Comparison of ENCODE assay signal across 18 cellular contexts in genomic region chr11:112455791-112456190, GRCh38.
DNase-seq lines count a peak whose midpoint lies in the region; ATAC-seq and TF ChIP-seq lines count a peak whose summit lies in the region.
"Had no signal": no experiment of that assay in that cellular context is flagged by ENCODE, and none has a peak within 500 bp of the region (broad histone marks: within the 10 kb centered on the region; RNA-seq: fewer than 3 reads in every experiment).

No MANE protein-coding gene starts in this region.

- CTCF ChIA-PET in A673 (lab: Charles Lee), result interaction anchor here (1.3 kb wide), 1 partner anchor 100 kb away, joined by 4 read pairs; no protein-coding TSS in a partner anchor

- H3K27me3 ChIP-seq in A673 (replicated peaks; ENCODE audit: insufficient read depth, low read depth, low read length, poor library complexity) (no peaks in the 10 kb centered on the region), gastroesophageal sphincter (no peaks in the 10 kb centered on the region)
- H3K27me3 ChIP-seq: BLaER1, Peyer's patch had no signal

- TF ChIP-seq EP300 in gastroesophageal sphincter (IDR thresholded peaks at IDR 0.05), result no peak

- DNase-seq in A673 (ENCODE audit: low spot score) (peak; percentile 71), M059J (ENCODE audit: low read depth) (peak; percentile 30), astrocyte of the hippocampus (ENCODE audit: low read depth, low spot score) (peak; percentile 40), fibroblast of villous mesenchyme (ENCODE audit: low read depth) (peak; percentile 2), globus pallidus (ENCODE audit: low spot score) (no peak), NCI-H2196 treated with DMSO at 0.1 percent for 48 hours (lab: John Stamatoyannopoulos, UW; ENCODE audit: unreplicated experiment) (no peak)
- DNase-seq: CD4-positive, alpha-beta memory T cell; DMS53; HFFc6; Karpas-422; NCI-H1105; NCI-H2081 treated with DMSO at 0.1 percent for 48 hours; NCI-H524; Peyer's patch had no signal

- H3K4me1 ChIP-seq in A673 (ENCODE audit: insufficient read depth, low read length, poor library complexity, severe bottlenecking) (peaks cover 24% of the 10 kb centered on the region), gastroesophageal sphincter (no peaks in the 10 kb centered on the region)
- H3K4me1 ChIP-seq: A549, BLaER1, Peyer's patch had no signal

- intact Hi-C loops in A673 (cut with micrococcal nuclease; ENCODE audit: unreplicated experiment), result no loop called here

- no peaks in the 10 kb centered on the region for H3K36me3 ChIP-seq in A673 (ENCODE audit: insufficient read depth, low read length, poor library complexity, severe bottlenecking)
- no peaks in the 10 kb centered on the region for H3K36me3 ChIP-seq in gastroesophageal sphincter
- H3K36me3 ChIP-seq: BLaER1, Peyer's patch had no signal

- peak overlapping the region; percentile 48 for H3K27ac ChIP-seq in A673 (ENCODE audit: low read depth, low read length, poor library complexity, severe bottlenecking)
- H3K27ac ChIP-seq in gastroesophageal sphincter, result no peak overlapping the region
- H3K27ac ChIP-seq: A549, BLaER1, Peyer's patch had no signal

- H3K4me3 ChIP-seq in A673 (ENCODE audit: low read depth, low read length, poor library complexity, severe bottlenecking) (no peak overlapping the region), fibroblast of villous mesenchyme (ENCODE audit: low read depth, low read length) (no peak overlapping the region), gastroesophageal sphincter (no peak overlapping the region)
- H3K4me3 ChIP-seq: A549, BLaER1, Peyer's patch had no signal

- no TSS peak for BruUV-seq in A673 (replicated peaks; lab: Mats Ljungman, UMichigan)

- 80 to 89% methylated on average over 1 of the region's 1 CpG for WGBS in gastroesophageal sphincter (ENCODE audit: low coverage in 1 of 2), 2 donors

- no peaks in the 10 kb centered on the region for H3K9me3 ChIP-seq in A673 (ENCODE audit: low read depth, low read length, poor library complexity, severe bottlenecking)
- no peaks in the 10 kb centered on the region for H3K9me3 ChIP-seq in gastroesophageal sphincter
- H3K9me3 ChIP-seq: A549, BLaER1, Peyer's patch had no signal

- ATAC-seq in gastroesophageal sphincter (no peak), HG02759 (IDR thresholded peaks at IDR 0.05; ENCODE audit: unreplicated experiment) (no peak)
- ATAC-seq: A549 had no signal

- TF ChIP-seq CTCF in A673 (conservative IDR thresholded peaks at IDR 0.05; ENCODE audit: low read depth, low read length) (no peak), fibroblast of villous mesenchyme (IDR thresholded peaks at IDR 0.05; ENCODE audit: insufficient read depth, low read depth, low read length) (no peak), gastroesophageal sphincter (IDR thresholded peaks at IDR 0.05) (no peak)

- POLR2A ChIA-PET in A673 (lab: Charles Lee; ENCODE audit: low non-redundant PET), result interaction anchor here (0.6 kb wide), 1 partner anchor 36 kb away, joined by 4 read pairs; no protein-coding TSS in a partner anchor

- no peak for TF ChIP-seq POLR2A in gastroesophageal sphincter (IDR thresholded peaks at IDR 0.05)

Comparison
In these comparisons a context has a peak if more than half of its experiments do, and no peak if none do; other contexts are left out.
1. DNase-seq: peak in A673 (single experiment), M059J (single experiment), astrocyte of the hippocampus (single experiment) and fibroblast of villous mesenchyme (single experiment); none in globus pallidus (single experiment) and NCI-H2196 treated with DMSO at 0.1 percent for 48 hours (single experiment).